In genomic region chr12:25052191-25053020, GRCh38 we compare ENCODE assay signal across 8 cellular contexts.
DNase-seq lines count a peak whose midpoint lies in the region; ATAC-seq and TF ChIP-seq lines count a peak whose summit lies in the region.

No MANE protein-coding gene starts in this region.

- peaks cover 27 to 39% (median 31%) of the 10 kb centered on the region in 3 donors for H3K4me1 Mint-ChIP-seq in IgD-negative memory B cell

- H3K27ac ChIP-seq in DND-41 (ENCODE audit: low read length) (peak overlapping the region; percentile 95), esophagus squamous epithelium (peak overlapping the region; percentile 17 to 82 (median 73)), spleen (peak overlapping the region; percentile 43 to 96 (median 92))

- H3K4me3 Mint-ChIP-seq in IgD-negative memory B cell, result peak overlapping the region; percentile 96 to 100 (median 99)

- TF ChIP-seq CTCF in DND-41 (IDR thresholded peaks at IDR 0.05; ENCODE audit: borderline replicate concordance, extremely low read depth, low read length, poor library complexity, severe bottlenecking) (no peak), esophagus squamous epithelium (IDR thresholded peaks at IDR 0.05) (no peak), spleen (IDR thresholded peaks at IDR 0.05 in 8 of 11, conservative IDR thresholded peaks at IDR 0.05 in 3 of 11) (peak in 2 of 11 experiments; percentile 4 to 24)

- peak overlapping the region; percentile 94 to 99 (median 96) for H3K27ac Mint-ChIP-seq in IgD-negative memory B cell

- peaks cover 3% of the 10 kb centered on the region for H3K36me3 Mint-ChIP-seq in IgD-negative memory B cell

- peak; percentile 69 for ATAC-seq in DND-41 (ENCODE audit: insufficient read depth, low read depth)
- peak; percentile 70 for ATAC-seq in GM21423 (IDR thresholded peaks at IDR 0.05; ENCODE audit: unreplicated experiment)

- in situ Hi-C loops in ACHN (cut with HindIII; ENCODE audit: low pct_ligation_motif_present, low pct_unique_long_range_greater_than_20kb, low sequenced_read_pairs), result no loop called here

- intact Hi-C loops in esophagus squamous epithelium (cut with DNase I) (no loop called here), spleen (cut with DNase I; ENCODE audit: low total_unique reads) (no loop called here), posterior vena cava (cut with DNase I) (no loop called here)

- DNase-seq in DND-41 (peak; percentile 70), esophagus squamous epithelium (lab: John Stamatoyannopoulos, UW) (no peak), spleen (peak; percentile 78), posterior vena cava (ENCODE audit: low spot score) (no peak), ACHN (no peak)
- DNase-seq in activated CD8-positive, alpha-beta memory T cell treated with anti-CD3 and anti-CD28 coated beads for 24 hours, result peak; percentile 88

- H2AFZ ChIP-seq in DND-41 (ENCODE audit: low read depth, low read length), result peak overlapping the region; percentile 72

- H3K79me2 ChIP-seq in DND-41 (ENCODE audit: insufficient read depth, low read length), result peaks cover 47% of the 10 kb centered on the region

- H3K9ac ChIP-seq in DND-41 (ENCODE audit: low read depth, low read length), result peak overlapping the region; percentile 65

- WGBS in esophagus squamous epithelium, 2 donors, result 51 to 57% methylated on average over 13 of the region's 13 CpGs
- 7 to 24% (median 16%) methylated on average over 13 of the region's 13 CpGs for WGBS in spleen, 5 donors

- H3K27me3 ChIP-seq in DND-41 (ENCODE audit: insufficient read depth, low read length, poor library complexity) (no peaks in the 10 kb centered on the region), esophagus squamous epithelium (no peaks in the 10 kb centered on the region), spleen (replicated peaks in 1 of 7) (no peaks in the 10 kb centered on the region)

- peaks cover 0 to 2% (median 0%) of the 10 kb centered on the region in 3 donors for H3K9me3 Mint-ChIP-seq in IgD-negative memory B cell

- H3K9me3 ChIP-seq in DND-41 (ENCODE audit: insufficient read depth, low read length, severe bottlenecking) (no peaks in the 10 kb centered on the region), esophagus squamous epithelium (peaks cover 0 to 2% (median 0%) of the 10 kb centered on the region in 3 donors), spleen (peaks cover 0 to 5% (median 2%) of the 10 kb centered on the region in 8 donors)

- H3K36me3 ChIP-seq in DND-41 (ENCODE audit: insufficient read depth, low read length), result no peaks in the 10 kb centered on the region
- no peaks in the 10 kb centered on the region for H3K36me3 ChIP-seq in esophagus squamous epithelium
- no peaks in the 10 kb centered on the region for H3K36me3 ChIP-seq in spleen

- peaks cover 1% of the 10 kb centered on the region for H3K27me3 Mint-ChIP-seq in IgD-negative memory B cell

- no peaks in the 10 kb centered on the region for H4K20me1 ChIP-seq in DND-41 (ENCODE audit: insufficient read depth, low read length)

- H3K4me1 ChIP-seq in DND-41 (ENCODE audit: insufficient read depth, low read length) (peaks cover 55% of the 10 kb centered on the region), esophagus squamous epithelium (peaks cover 4 to 50% (median 11%) of the 10 kb centered on the region in 3 donors), spleen (peaks cover 6 to 60% (median 30%) of the 10 kb centered on the region in 6 donors)

- H3K4me3 ChIP-seq in DND-41 (ENCODE audit: low read depth in 1 of 2, low read length in 2 of 2) (peak overlapping the region; percentile 41 to 60), esophagus squamous epithelium (peak overlapping the region in 3 of 4 donors; percentile 24 to 58 (median 39)), spleen (peak overlapping the region; percentile 33 to 72 (median 52))

- TF ChIP-seq POLR2A in esophagus squamous epithelium (IDR thresholded peaks at IDR 0.05), result peak in 2 of 4 donors; percentile 27 to 62
- peak in 2 of 3 donors; percentile 19 to 83 for TF ChIP-seq POLR2A in spleen (IDR thresholded peaks at IDR 0.05)

- peak overlapping the region; percentile 77 for H3K4me2 ChIP-seq in DND-41 (ENCODE audit: insufficient read depth, low read length)

Comparison
In these comparisons a context has a peak if more than half of its experiments do, and no peak if none do; other contexts are left out.
1. DNase-seq: peak in DND-41 (single experiment), activated CD8-positive, alpha-beta memory T cell treated with anti-CD3 and anti-CD28 coated beads for 24 hours (single experiment) and spleen (single experiment); none in esophagus squamous epithelium (single experiment), posterior vena cava (single experiment) and ACHN (single experiment).
2. Peak in every context shown above with its lines, with median percentiles within 50 percentile points of each other: H3K27ac ChIP-seq and H3K4me3 ChIP-seq.